In the genomic region with DNA sequence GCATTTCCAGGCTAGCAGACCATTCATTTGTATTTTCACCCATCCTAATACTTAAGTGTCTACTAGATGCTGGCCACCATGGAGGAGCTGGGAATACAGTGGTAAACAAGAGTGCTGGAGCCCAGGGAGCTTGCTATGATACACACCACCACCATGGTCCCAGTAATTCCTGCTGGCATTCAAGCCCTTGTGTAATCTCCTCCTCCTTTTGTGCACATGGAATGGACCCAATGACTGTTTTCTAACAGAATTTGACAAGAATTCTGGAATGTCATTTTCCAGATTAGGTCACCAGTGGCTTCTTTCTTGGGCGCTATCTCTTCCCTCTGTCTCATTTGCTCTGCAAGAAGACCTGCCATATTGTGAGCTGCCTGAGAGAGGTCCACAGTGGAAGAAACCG, we compare ENCODE assay signal across 3 cellular contexts.
"Had no signal": no experiment of that assay in that cellular context is flagged by ENCODE, and none has a peak within 500 bp of the region (broad histone marks: within the 10 kb centered on the region; RNA-seq: fewer than 3 reads in every experiment).

No MANE protein-coding gene starts in this region.

- H3K4me3 ChIP-seq: GM12878 had no signal

- ATAC-seq: GM12878 had no signal

- DNase-seq: GDM1, GF-D8 had no signal
